In genomic region chr2:180562378-180562777, GRCh38 we compare ENCODE assay signal across 23 cellular contexts.
"Had no signal": no experiment of that assay in that cellular context is flagged by ENCODE, and none has a peak within 500 bp of the region (broad histone marks: within the 10 kb centered on the region; RNA-seq: fewer than 3 reads in every experiment).

No MANE protein-coding gene starts in this region.

- H3K27ac Mint-ChIP-seq: activated naive CD4-positive, alpha-beta T cell treated with anti-CD3 and anti-CD28 coated beads, Interleukin-2, amount 50 U/mL, for 72 hours; brain; immature natural killer cell; stimulated activated naive B cell treated with anti-CD40 and anti-IgM and Interleukin-4, amounts not matched to agents 10 μg/mL and 1 μg/mL and 100 μg/mL, for 72 hours; WTC11 had no signal

- H3K27me3 ChIP-seq: transverse colon, uterus had no signal

- H3K27ac ChIP-seq: left ventricle myocardium inferior, uterus had no signal

- ATAC-seq: activated naive CD4-positive, alpha-beta T cell treated with anti-CD3 and anti-CD28 coated beads, Interleukin-2, amount 50 U/mL, for 72 hours; esophagus mucosa; stimulated activated naive B cell treated with anti-CD40 and anti-IgM and Interleukin-4, amounts not matched to agents 10 μg/mL and 1 μg/mL and 100 μg/mL, for 72 hours; WTC11 had no signal

- H3K4me3 ChIP-seq: left ventricle myocardium inferior, transverse colon, uterus had no signal

- DNase-seq: activated gamma-delta T cell treated with Interleukin-2 at 50 U/mL for 16 hours; activated T-cell treated with anti-CD3 and anti-CD28 coated beads, Interleukin-2, amount 50 U/mL, for 1 hour; aorta; caudate nucleus; effector memory CD4-positive, alpha-beta T cell; immature natural killer cell; kidney glomerular epithelial cell; left ventricle myocardium inferior; naive B cell; occipital lobe; posterior cingulate gyrus; stimulated activated CD4-positive, alpha-beta T cell treated with anti-CD3 and anti-CD28 coated beads, Interleukin-2, amount 100 ng/mL, for 48 hours; stimulated activated CD8-positive, alpha-beta memory T cell treated with anti-CD3 and anti-CD28 coated beads, Interleukin-4, amount 100 ng/mL, for 48 hours; stimulated activated naive B cell treated with anti-CD40 and anti-IgM and Interleukin-4, amounts not matched to agents 10 μg/mL and 1 μg/mL and 100 μg/mL, for 72 hours; T-helper 1 cell; T-helper 9 cell; transverse colon; uterus had no signal

- H3K9me3 ChIP-seq: transverse colon, uterus had no signal

- H3K27me3 Mint-ChIP-seq: brain; stimulated activated naive B cell treated with anti-CD40 and anti-IgM and Interleukin-4, amounts not matched to agents 10 μg/mL and 1 μg/mL and 100 μg/mL, for 72 hours had no signal

- H3K9me3 Mint-ChIP-seq: activated naive CD4-positive, alpha-beta T cell treated with anti-CD3 and anti-CD28 coated beads, Interleukin-2, amount 50 U/mL, for 72 hours; brain; immature natural killer cell; stimulated activated naive B cell treated with anti-CD40 and anti-IgM and Interleukin-4, amounts not matched to agents 10 μg/mL and 1 μg/mL and 100 μg/mL, for 72 hours; WTC11 had no signal

- H3K4me3 Mint-ChIP-seq: brain; immature natural killer cell; naive B cell; stimulated activated naive B cell treated with anti-CD40 and anti-IgM and Interleukin-4, amounts not matched to agents 10 μg/mL and 1 μg/mL and 100 μg/mL, for 72 hours; WTC11 had no signal

- H3K4me1 ChIP-seq: left ventricle myocardium inferior, uterus had no signal

- H3K36me3 ChIP-seq: left ventricle myocardium inferior, transverse colon, uterus had no signal

- H3K36me3 Mint-ChIP-seq: activated naive CD4-positive, alpha-beta T cell treated with anti-CD3 and anti-CD28 coated beads, Interleukin-2, amount 50 U/mL, for 72 hours; brain; immature natural killer cell; naive B cell; stimulated activated naive B cell treated with anti-CD40 and anti-IgM and Interleukin-4, amounts not matched to agents 10 μg/mL and 1 μg/mL and 100 μg/mL, for 72 hours; WTC11 had no signal

- FAIRE-seq: endothelial cell of umbilical vein had no signal

- H3K4me1 Mint-ChIP-seq: brain; immature natural killer cell; naive B cell; stimulated activated naive B cell treated with anti-CD40 and anti-IgM and Interleukin-4, amounts not matched to agents 10 μg/mL and 1 μg/mL and 100 μg/mL, for 72 hours; WTC11 had no signal
